1 cellular context compared by ENCODE assay signal in the genomic region with DNA sequence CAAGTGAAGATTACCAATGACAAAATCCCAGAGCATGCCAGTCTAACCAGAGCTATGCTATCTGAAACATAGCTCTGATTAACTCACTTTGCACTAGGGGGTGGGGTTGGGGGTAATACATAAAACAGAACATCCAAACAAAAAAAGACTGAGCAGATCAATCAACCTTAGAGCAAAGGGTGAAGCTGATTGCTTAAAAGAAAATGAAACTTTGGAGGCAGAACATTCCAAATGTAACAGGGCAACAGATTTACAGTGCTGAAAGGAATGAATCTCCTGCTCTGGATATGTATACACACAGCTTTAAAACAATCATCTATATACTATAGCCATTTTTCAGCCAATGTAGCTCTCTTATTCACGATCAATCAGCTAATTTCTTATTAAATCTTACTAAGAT.
TF ChIP-seq lines count a peak whose summit lies in the region.

No MANE protein-coding gene starts in this region.

TF ChIP-seq in SK-N-SH, 30 proteins besides CTCF, POLR2A, EP300 and RAD21 (continued from another document):
- TF ChIP-seq, protein P1, sequence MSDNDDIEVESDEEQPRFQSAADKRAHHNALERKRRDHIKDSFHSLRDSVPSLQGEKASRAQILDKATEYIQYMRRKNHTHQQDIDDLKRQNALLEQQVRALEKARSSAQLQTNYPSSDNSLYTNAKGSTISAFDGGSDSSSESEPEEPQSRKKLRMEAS (IDR thresholded peaks at IDR 0.05; ENCODE audit: low read depth): no peak
- TF ChIP-seq YY1 (IDR thresholded peaks at IDR 0.05; ENCODE audit: low read depth) (no peak), EZH2phosphoT487 (IDR thresholded peaks at IDR 0.05; ENCODE audit: borderline replicate concordance, low read depth) (no peak), SIN3A (IDR thresholded peaks at IDR 0.05; ENCODE audit: borderline replicate concordance, low read depth, low read length) (no peak), ELF1 (IDR thresholded peaks at IDR 0.05) (no peak), FOXJ3 (CRISPR knock-in tag; IDR thresholded peaks at IDR 0.05) (no peak), FOXM1 (IDR thresholded peaks at IDR 0.05; ENCODE audit: low read depth) (no peak), JUND (IDR thresholded peaks at IDR 0.05) (no peak), FOSL2 (IDR thresholded peaks at IDR 0.05; ENCODE audit: borderline replicate concordance, low read depth) (no peak)
